ENCODE assay signal across 8 cellular contexts in the genomic region with DNA sequence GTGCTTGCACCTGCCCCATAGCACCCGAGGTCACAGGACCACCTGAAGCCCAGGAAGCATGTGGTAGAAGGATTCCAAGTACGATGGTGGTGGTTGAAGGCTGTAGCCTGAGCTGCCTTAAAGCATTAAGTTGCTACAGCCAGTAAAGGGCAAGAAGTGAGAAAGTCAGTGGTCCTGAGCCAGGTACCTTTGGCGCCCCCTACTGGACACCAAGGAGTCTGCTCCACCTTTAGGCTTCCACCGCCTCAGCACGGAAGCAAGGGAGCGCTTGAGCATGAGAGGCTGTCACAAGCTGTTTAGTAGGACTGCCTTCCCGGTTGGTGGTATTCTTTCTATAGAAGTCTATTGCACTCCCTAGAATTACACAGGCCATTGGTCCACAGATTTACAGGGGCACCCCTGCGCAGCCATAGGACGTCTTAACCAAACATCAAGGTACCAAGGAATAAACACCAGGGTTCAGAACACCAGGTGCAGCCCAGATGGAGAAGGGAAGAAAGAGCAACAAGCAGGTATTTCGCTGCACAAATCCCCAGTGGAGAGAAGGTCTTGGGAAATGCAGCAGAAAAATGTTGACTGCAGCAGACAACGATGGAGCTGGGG. TPM values are rescaled to one million over a fixed set of nuclear protein-coding genes. Genes with fewer than 3 reads are reported as not detected.
DNase-seq lines count a peak whose midpoint lies in the region; ATAC-seq and TF ChIP-seq lines count a peak whose summit lies in the region.

No MANE protein-coding gene starts in this region.

- H3K9me2 ChIP-seq in PC-9 (ENCODE audit: insufficient read depth), result no peaks in the 10 kb centered on the region

- H4K20me1 ChIP-seq in PC-9 (ENCODE audit: insufficient read depth), result no peaks in the 10 kb centered on the region

- no TSS peak for BruUV-seq in PC-9 (replicated peaks; lab: Mats Ljungman, UMichigan)

- no peak overlapping the region for H3K27ac ChIP-seq in PC-9

- CTCF ChIA-PET in PC-9 (lab: Charles Lee), result interaction anchor here (0.6 kb wide), 1 partner anchor 598 kb away, joined by 3 read pairs; no protein-coding TSS in a partner anchor

- no peak overlapping the region for H2AFZ ChIP-seq in PC-9

- no peak overlapping the region for H3K4me3 ChIP-seq in PC-9

- POLR2A ChIA-PET in PC-9 (lab: Charles Lee; ENCODE audit: unreplicated experiment), result no interaction called here

- H3K9me3 ChIP-seq in PC-9 (ENCODE audit: insufficient read depth, low read depth), result no peaks in the 10 kb centered on the region

- no peak overlapping the region for H3K4me2 ChIP-seq in PC-9

- H3K4me1 ChIP-seq in PC-9 (replicated peaks; ENCODE audit: insufficient read depth), result no peaks in the 10 kb centered on the region

- TF ChIP-seq CTCF in PC-9 (conservative IDR thresholded peaks at IDR 0.05), result peak; percentile 66

- H3K36me3 ChIP-seq in PC-9 (ENCODE audit: low read depth), result no peaks in the 10 kb centered on the region

- DNase-seq in EH (ENCODE audit: low read depth), result peak; percentile 45
- peak; percentile 9 for DNase-seq in HS-27A (ENCODE audit: low read depth)
- DNase-seq in PC-9, result peak in 1 of 2 experiments; percentile 15
- peak; percentile 83 for DNase-seq in activated effector memory CD4-positive, alpha-beta T cell treated with anti-CD3 and anti-CD28 coated beads, Interleukin-2, amount 50 U/mL, for 16 hours
- DNase-seq in glomerular visceral epithelial cell (ENCODE audit: extremely low spot score), result peak; percentile 47
- peak; percentile 17 for DNase-seq in pulmonary artery endothelial cell (ENCODE audit: low read depth, low spot score)

- ATAC-seq in HG02759 (IDR thresholded peaks at IDR 0.05; ENCODE audit: unreplicated experiment), result no peak
- ATAC-seq in HG02884 (IDR thresholded peaks at IDR 0.05; ENCODE audit: unreplicated experiment), result no peak

- H3F3A ChIP-seq in PC-9 (ENCODE audit: insufficient read depth, low read depth), result no peaks in the 10 kb centered on the region

- H3K27me3 ChIP-seq in PC-9 (ENCODE audit: insufficient read depth, low read depth), result peaks cover 30% of the 10 kb centered on the region; the same call in 1 of the 2 replicates

- no peaks in the 10 kb centered on the region for H3K79me2 ChIP-seq in PC-9 (ENCODE audit: low read depth)

- intact Hi-C loops in PC-9 (cut with micrococcal nuclease; ENCODE audit: unreplicated experiment), result no loop called here

RNA-seq across cellular contexts. Expression of a gene that starts 2.2 kb away (rescaled TPM):
- not detected in 2 replicates for total RNA-seq in PC-9 (2021)
- total RNA-seq in pulmonary artery endothelial cell, result 2.5 and 4.9 TPM in 2 replicates
